Comparison of ENCODE assay signal across 1 cellular context in the genomic region with DNA sequence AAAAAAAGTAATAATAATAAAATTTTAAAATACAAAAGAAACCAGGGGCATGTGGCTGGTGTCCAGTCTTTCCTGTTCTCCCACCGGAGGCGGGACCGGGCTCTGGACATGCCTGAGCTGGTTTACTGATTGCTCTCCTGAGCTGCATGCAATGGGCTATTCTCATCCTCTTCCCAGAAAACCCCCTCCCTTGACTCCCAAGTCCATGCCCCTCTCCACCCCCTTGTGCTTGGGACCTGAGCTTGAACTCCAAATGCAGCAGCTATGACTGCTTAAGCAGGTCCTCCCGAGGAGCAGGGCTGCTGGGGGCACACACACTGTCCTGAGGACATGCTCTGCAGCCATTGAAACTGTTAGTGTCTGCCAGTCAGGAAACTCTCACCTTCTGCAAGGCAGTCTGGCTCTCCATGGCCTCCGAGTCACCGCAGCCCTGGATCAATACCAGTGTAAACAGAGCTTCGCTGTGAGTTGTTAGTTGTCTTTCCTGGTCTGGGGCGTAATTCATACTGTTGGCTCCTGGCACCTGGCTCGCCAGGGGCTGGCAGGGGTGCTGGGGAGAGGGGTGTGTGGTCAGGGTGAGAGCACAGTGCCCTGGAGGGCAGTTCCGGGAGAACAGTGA.
TF ChIP-seq lines count a peak whose summit lies in the region.

No MANE protein-coding gene starts in this region.

TF ChIP-seq in HepG2, 621 proteins besides CTCF, POLR2A, EP300 and RAD21 (continues in another document):
- TF ChIP-seq ZNF816 (CRISPR knock-in tag; IDR thresholded peaks at IDR 0.05; ENCODE audit: borderline replicate concordance) (no peak), KDM2A (CRISPR knock-in tag; IDR thresholded peaks at IDR 0.05; ENCODE audit: borderline replicate concordance, low read depth) (0 out of 2 replicates have a peak, but pooled peaks have one; percentile 21), ATF7-NPFF (CRISPR knock-in tag; IDR thresholded peaks at IDR 0.05; ENCODE audit: low read depth) (no peak), NONO (IDR thresholded peaks at IDR 0.05) (no peak), NONO (CRISPR knock-in tag; conservative IDR thresholded peaks at IDR 0.05) (peak; percentile 42; the same call in 1 of the 2 replicates), ONECUT2 (CRISPR knock-in tag; IDR thresholded peaks at IDR 0.05) (peak; percentile 95), ZBTB8A (CRISPR knock-in tag; IDR thresholded peaks at IDR 0.05; ENCODE audit: borderline replicate concordance, low read depth) (no peak), KLF15 (CRISPR knock-in tag; IDR thresholded peaks at IDR 0.05; ENCODE audit: borderline replicate concordance) (no peak), ELF3 (CRISPR knock-in tag; IDR thresholded peaks at IDR 0.05) (0 out of 2 replicates have a peak, but pooled peaks have one; percentile 15), DMAP1 (CRISPR knock-in tag; IDR thresholded peaks at IDR 0.05) (no peak), ZNF557 (CRISPR knock-in tag; IDR thresholded peaks at IDR 0.05) (no peak), RBM22 (optimal IDR thresholded peaks at IDR 0.05; ENCODE audit: low read length) (no peak), STAT5B (CRISPR knock-in tag; IDR thresholded peaks at IDR 0.05) (no peak), ZNF292 (CRISPR knock-in tag; IDR thresholded peaks at IDR 0.05; ENCODE audit: borderline replicate concordance, low read depth) (peak; percentile 65; the same call in 1 of the 2 replicates), SKI (IDR thresholded peaks at IDR 0.05; ENCODE audit: partially characterized antibody) (peak; percentile 41), SALL1 (CRISPR knock-in tag; IDR thresholded peaks at IDR 0.05) (peak; percentile 53; the same call in 1 of the 2 replicates), CC2D1A (CRISPR knock-in tag; IDR thresholded peaks at IDR 0.05) (no peak), ZNF205 (CRISPR knock-in tag; IDR thresholded peaks at IDR 0.05) (no peak), ZEB1 (IDR thresholded peaks at IDR 0.05; ENCODE audit: insufficient replicate concordance, low read depth) (no peak), ATM (IDR thresholded peaks at IDR 0.05; ENCODE audit: borderline replicate concordance) (no peak), TBX2 (CRISPR knock-in tag; IDR thresholded peaks at IDR 0.05; ENCODE audit: borderline replicate concordance) (peak; percentile 42; the same call in 1 of the 2 replicates), TMF1 (CRISPR knock-in tag; IDR thresholded peaks at IDR 0.05; ENCODE audit: low read depth) (no peak), ZNF263 (CRISPR knock-in tag; IDR thresholded peaks at IDR 0.05) (peak; percentile 28; the same call in 1 of the 2 replicates)
- TF ChIP-seq, protein P1, sequence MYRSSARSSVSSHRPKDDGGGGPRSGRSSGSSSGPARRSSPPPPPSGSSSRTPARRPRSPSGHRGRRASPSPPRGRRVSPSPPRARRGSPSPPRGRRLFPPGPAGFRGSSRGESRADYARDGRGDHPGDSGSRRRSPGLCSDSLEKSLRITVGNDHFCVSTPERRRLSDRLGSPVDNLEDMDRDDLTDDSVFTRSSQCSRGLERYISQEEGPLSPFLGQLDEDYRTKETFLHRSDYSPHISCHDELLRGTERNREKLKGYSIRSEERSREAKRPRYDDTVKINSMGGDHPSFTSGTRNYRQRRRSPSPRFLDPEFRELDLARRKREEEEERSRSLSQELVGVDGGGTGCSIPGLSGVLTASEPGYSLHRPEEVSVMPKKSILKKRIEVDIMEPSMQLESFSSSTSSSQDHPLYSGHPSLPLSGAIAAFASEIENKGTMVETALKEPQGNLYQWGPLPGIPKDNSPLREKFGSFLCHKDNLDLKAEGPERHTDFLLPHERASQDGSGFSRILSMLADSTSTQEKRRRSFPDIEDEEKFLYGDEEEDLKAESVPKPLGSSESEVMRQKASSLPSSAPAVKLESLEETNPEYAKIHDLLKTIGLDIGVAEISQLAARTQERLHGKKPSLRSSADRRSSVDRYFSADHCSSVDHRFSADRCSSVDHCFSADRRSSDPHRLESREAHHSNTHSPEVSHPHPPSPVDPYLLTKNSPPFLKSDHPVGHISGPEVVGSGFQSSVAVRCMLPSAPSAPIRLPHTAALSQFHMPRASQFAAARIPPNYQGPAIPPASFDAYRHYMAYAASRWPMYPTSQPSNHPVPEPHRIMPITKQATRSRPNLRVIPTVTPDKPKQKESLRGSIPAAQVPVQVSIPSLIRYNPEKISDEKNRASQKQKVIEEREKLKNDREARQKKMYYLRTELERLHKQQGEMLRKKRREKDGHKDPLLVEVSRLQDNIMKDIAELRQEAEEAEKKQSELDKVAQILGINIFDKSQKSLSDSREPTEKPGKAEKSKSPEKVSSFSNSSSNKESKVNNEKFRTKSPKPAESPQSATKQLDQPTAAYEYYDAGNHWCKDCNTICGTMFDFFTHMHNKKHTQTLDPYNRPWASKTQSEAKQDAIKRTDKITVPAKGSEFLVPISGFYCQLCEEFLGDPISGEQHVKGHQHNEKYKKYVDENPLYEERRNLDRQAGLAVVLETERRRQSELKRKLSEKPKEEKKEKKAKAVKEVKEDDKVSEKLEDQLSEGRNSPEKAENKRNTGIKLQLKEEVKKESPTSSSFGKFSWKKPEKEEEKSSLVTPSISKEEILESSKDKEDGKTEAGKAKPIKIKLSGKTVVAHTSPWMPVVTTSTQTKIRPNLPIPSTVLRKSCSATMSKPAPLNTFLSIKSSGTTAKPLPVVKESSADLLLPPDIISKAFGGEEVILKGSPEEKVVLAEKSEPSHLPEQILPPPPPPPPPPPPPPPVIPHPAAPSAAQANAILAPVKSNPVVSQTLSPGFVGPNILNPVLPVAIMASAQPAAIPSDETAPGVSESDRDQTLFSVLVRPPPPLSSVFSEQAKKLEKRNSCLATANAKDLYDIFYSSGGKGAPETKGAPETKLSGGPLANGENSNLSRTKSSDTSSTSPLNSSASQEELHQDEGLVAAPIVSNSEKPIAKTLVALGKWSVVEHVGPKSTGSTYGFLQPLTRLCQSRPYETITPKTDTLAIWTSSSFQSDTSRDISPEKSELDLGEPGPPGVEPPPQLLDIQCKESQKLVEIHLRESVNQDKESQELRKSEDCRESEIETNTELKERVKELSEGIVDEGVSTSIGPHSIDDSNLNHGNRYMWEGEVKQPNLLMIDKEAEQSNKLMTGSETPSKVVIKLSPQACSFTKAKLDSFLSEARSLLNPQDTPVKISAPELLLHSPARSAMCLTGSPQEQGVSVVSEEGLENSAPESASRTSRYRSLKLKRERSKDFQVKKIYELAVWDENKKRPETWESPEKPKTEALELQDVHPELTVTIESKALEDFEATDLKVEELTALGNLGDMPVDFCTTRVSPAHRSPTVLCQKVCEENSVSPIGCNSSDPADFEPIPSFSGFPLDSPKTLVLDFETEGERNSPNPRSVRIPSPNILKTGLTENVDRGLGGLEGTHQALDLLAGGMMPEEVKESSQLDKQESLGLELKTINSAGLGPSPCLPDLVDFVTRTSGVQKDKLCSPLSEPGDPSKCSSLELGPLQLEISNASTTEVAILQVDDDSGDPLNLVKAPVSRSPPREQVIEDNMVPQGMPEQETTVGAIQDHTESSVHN (CRISPR knock-in tag; IDR thresholded peaks at IDR 0.05) = no peak
- TF ChIP-seq, protein P2, sequence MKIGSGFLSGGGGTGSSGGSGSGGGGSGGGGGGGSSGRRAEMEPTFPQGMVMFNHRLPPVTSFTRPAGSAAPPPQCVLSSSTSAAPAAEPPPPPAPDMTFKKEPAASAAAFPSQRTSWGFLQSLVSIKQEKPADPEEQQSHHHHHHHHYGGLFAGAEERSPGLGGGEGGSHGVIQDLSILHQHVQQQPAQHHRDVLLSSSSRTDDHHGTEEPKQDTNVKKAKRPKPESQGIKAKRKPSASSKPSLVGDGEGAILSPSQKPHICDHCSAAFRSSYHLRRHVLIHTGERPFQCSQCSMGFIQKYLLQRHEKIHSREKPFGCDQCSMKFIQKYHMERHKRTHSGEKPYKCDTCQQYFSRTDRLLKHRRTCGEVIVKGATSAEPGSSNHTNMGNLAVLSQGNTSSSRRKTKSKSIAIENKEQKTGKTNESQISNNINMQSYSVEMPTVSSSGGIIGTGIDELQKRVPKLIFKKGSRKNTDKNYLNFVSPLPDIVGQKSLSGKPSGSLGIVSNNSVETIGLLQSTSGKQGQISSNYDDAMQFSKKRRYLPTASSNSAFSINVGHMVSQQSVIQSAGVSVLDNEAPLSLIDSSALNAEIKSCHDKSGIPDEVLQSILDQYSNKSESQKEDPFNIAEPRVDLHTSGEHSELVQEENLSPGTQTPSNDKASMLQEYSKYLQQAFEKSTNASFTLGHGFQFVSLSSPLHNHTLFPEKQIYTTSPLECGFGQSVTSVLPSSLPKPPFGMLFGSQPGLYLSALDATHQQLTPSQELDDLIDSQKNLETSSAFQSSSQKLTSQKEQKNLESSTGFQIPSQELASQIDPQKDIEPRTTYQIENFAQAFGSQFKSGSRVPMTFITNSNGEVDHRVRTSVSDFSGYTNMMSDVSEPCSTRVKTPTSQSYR (CRISPR knock-in tag; IDR thresholded peaks at IDR 0.05; ENCODE audit: borderline replicate concordance) = no peak
- TF ChIP-seq, protein P3, sequence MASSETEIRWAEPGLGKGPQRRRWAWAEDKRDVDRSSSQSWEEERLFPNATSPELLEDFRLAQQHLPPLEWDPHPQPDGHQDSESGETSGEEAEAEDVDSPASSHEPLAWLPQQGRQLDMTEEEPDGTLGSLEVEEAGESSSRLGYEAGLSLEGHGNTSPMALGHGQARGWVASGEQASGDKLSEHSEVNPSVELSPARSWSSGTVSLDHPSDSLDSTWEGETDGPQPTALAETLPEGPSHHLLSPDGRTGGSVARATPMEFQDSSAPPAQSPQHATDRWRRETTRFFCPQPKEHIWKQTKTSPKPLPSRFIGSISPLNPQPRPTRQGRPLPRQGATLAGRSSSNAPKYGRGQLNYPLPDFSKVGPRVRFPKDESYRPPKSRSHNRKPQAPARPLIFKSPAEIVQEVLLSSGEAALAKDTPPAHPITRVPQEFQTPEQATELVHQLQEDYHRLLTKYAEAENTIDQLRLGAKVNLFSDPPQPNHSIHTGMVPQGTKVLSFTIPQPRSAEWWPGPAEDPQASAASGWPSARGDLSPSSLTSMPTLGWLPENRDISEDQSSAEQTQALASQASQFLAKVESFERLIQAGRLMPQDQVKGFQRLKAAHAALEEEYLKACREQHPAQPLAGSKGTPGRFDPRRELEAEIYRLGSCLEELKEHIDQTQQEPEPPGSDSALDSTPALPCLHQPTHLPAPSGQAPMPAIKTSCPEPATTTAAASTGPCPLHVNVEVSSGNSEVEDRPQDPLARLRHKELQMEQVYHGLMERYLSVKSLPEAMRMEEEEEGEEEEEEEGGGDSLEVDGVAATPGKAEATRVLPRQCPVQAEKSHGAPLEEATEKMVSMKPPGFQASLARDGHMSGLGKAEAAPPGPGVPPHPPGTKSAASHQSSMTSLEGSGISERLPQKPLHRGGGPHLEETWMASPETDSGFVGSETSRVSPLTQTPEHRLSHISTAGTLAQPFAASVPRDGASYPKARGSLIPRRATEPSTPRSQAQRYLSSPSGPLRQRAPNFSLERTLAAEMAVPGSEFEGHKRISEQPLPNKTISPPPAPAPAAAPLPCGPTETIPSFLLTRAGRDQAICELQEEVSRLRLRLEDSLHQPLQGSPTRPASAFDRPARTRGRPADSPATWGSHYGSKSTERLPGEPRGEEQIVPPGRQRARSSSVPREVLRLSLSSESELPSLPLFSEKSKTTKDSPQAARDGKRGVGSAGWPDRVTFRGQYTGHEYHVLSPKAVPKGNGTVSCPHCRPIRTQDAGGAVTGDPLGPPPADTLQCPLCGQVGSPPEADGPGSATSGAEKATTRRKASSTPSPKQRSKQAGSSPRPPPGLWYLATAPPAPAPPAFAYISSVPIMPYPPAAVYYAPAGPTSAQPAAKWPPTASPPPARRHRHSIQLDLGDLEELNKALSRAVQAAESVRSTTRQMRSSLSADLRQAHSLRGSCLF (CRISPR knock-in tag; IDR thresholded peaks at IDR 0.05; ENCODE audit: borderline replicate concordance) = no peak
- TF ChIP-seq, protein P4, sequence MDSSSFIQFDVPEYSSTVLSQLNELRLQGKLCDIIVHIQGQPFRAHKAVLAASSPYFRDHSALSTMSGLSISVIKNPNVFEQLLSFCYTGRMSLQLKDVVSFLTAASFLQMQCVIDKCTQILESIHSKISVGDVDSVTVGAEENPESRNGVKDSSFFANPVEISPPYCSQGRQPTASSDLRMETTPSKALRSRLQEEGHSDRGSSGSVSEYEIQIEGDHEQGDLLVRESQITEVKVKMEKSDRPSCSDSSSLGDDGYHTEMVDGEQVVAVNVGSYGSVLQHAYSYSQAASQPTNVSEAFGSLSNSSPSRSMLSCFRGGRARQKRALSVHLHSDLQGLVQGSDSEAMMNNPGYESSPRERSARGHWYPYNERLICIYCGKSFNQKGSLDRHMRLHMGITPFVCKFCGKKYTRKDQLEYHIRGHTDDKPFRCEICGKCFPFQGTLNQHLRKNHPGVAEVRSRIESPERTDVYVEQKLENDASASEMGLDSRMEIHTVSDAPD (CRISPR knock-in tag; IDR thresholded peaks at IDR 0.05) = no peak
